11 cellular contexts compared by ENCODE assay signal in genomic region chr18:74840492-74841167, GRCh38.
DNase-seq lines count a peak whose midpoint lies in the region; ATAC-seq, FAIRE-seq and TF ChIP-seq lines count a peak whose summit lies in the region.
"Had no signal": no experiment of that assay in that cellular context is flagged by ENCODE, and none has a peak within 500 bp of the region (broad histone marks: within the 10 kb centered on the region; RNA-seq: fewer than 3 reads in every experiment).

No MANE protein-coding gene starts in this region.

- TF ChIP-seq CTCF in A549 (IDR thresholded peaks at IDR 0.05) = no peak
- TF ChIP-seq CTCF in fibroblast of pulmonary artery (IDR thresholded peaks at IDR 0.05; ENCODE audit: low read length, missing control alignments) = no peak
- no peak for TF ChIP-seq CTCF in hepatocyte (IDR thresholded peaks at IDR 0.05; ENCODE audit: poor library complexity)

- peak in 1 of 2 experiments; percentile 51 for DNase-seq in A549 (ENCODE audit: low read depth in 1 of 2, low spot score in 1 of 2)
- peak; percentile 25 for DNase-seq in GM04504 (ENCODE audit: low read depth)
- peak; percentile 9 for DNase-seq in SW480 (ENCODE audit: low spot score)
- DNase-seq in fibroblast of pulmonary artery (ENCODE audit: low read depth) = peak; percentile 58
- no peak for DNase-seq in DMS 273 treated with DMSO at 0.1 percent for 48 hours (lab: John Stamatoyannopoulos, UW)
- no peak for DNase-seq in 8988T
- DNase-seq in hepatocyte (ENCODE audit: low spot score) = no peak

- H3K27ac ChIP-seq in A549 (peak overlapping the region in 1 of 2 experiments; percentile 26; a peak in 2 of 6 replicates), hepatocyte (no peak overlapping the region)
- H3K27ac ChIP-seq: gastroesophageal sphincter, thoracic aorta had no signal

- peak overlapping the region; percentile 28; the same call in 2 of the 3 replicates for H3K4me2 ChIP-seq in A549
- H3K4me2 ChIP-seq in hepatocyte = no peak overlapping the region

- no peaks in the 10 kb centered on the region for H3K9me3 ChIP-seq in A549
- H3K9me3 ChIP-seq in hepatocyte (ENCODE audit: low read depth) = no peaks in the 10 kb centered on the region
- H3K9me3 ChIP-seq: gastroesophageal sphincter, thoracic aorta had no signal

- peaks cover 15% of the 10 kb centered on the region for H3K4me1 ChIP-seq in A549
- no peaks in the 10 kb centered on the region for H3K4me1 ChIP-seq in hepatocyte (ENCODE audit: insufficient read depth)

- TF ChIP-seq EP300 in A549 (IDR thresholded peaks at IDR 0.05) = no peak

- no peak overlapping the region for H2AFZ ChIP-seq in hepatocyte

- no peaks in the 10 kb centered on the region for H3K9me2 ChIP-seq in hepatocyte (replicated peaks; ENCODE audit: insufficient read depth)

- TF ChIP-seq RAD21 in A549 (conservative IDR thresholded peaks at IDR 0.05 in 1 of 2, IDR thresholded peaks at IDR 0.05 in 1 of 2) = no peak

- no peaks in the 10 kb centered on the region for H4K20me1 ChIP-seq in hepatocyte (ENCODE audit: insufficient read depth, poor library complexity, severe bottlenecking)

- peak in 1 of 2 experiments; percentile 75; a peak in 2 of 6 replicates for ATAC-seq in A549
- no peak for ATAC-seq in GM21825 (IDR thresholded peaks at IDR 0.05; ENCODE audit: unreplicated experiment)
- ATAC-seq: gastroesophageal sphincter had no signal

- no peak for FAIRE-seq in A549 (lab: Jason Lieb, UNC)
- FAIRE-seq: H1 had no signal

- no peaks in the 10 kb centered on the region for H3K27me3 ChIP-seq in hepatocyte
- H3K27me3 ChIP-seq: gastroesophageal sphincter had no signal

- no peak for TF ChIP-seq POLR2A in A549 (IDR thresholded peaks at IDR 0.05; ENCODE audit: low read length)

- 63% methylated on average over 7 of the region's 7 CpGs for WGBS in A549 (ENCODE audit: missing lambda C conversion rate)
- 93% methylated on average over 7 of the region's 7 CpGs for WGBS in hepatocyte (ENCODE audit: low lambda C conversion rate, missing lambda C conversion rate)

- no peaks in the 10 kb centered on the region for H3K36me3 ChIP-seq in hepatocyte (replicated peaks; ENCODE audit: insufficient read depth, low read depth)
- H3K36me3 ChIP-seq: gastroesophageal sphincter, thoracic aorta had no signal

- H3K4me3 ChIP-seq in A549 (no peak overlapping the region), fibroblast of pulmonary artery (replicated peaks; ENCODE audit: low read depth, low read length) (no peak overlapping the region), hepatocyte (no peak overlapping the region)
- H3K4me3 ChIP-seq: gastroesophageal sphincter, thoracic aorta had no signal

- POLR2A ChIA-PET in A549 (lab: Yijun Ruan, JAX) = no interaction called here

- H3K79me2 ChIP-seq in hepatocyte = no peaks in the 10 kb centered on the region

- CTCF ChIA-PET in A549 (lab: Yijun Ruan, JAX) = no interaction called here

TF ChIP-seq in A549, 52 proteins besides CTCF, POLR2A, EP300 and RAD21:
- TF ChIP-seq KDM5A (IDR thresholded peaks at IDR 0.05) (no peak), EHF (CRISPR knock-in tag; IDR thresholded peaks at IDR 0.05) (no peak), JUNB (IDR thresholded peaks at IDR 0.05) (no peak), NPAS2 (CRISPR knock-in tag; IDR thresholded peaks at IDR 0.05; ENCODE audit: borderline replicate concordance) (no peak), USF2 (IDR thresholded peaks at IDR 0.05) (no peak), ATOH8 (CRISPR knock-in tag; IDR thresholded peaks at IDR 0.05; ENCODE audit: low read depth) (no peak), CBX8 (IDR thresholded peaks at IDR 0.05) (no peak)

Comparison
In these comparisons a context has a peak if more than half of its experiments do, and no peak if none do; other contexts are left out.
1. DNase-seq: peak in GM04504 (single experiment), SW480 (single experiment) and fibroblast of pulmonary artery (single experiment); none in DMS 273 treated with DMSO at 0.1 percent for 48 hours (single experiment), 8988T (single experiment) and hepatocyte (single experiment).